Comparison of ENCODE assay signal across 36 cellular contexts in the genomic region with DNA sequence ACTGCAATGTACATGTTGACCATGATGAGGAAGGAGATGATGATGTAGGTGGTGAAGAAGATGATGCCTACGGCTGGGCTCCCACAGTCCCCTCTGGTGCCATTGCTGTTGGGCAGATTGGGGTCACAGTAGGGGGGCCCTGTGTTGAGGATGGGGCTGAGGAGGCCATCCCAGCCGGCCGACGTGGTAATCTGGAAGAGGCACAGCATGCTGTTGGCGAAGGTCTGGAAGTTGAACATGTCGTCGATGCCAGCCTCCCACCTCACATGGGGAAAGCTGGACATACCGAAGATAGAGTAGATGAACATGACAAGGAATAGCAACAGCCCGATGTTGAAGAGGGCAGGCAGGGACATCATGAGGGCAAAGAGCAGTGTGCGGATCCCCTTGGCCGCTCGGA. TPM values are rescaled to one million over a fixed set of nuclear protein-coding genes. Genes with fewer than 3 reads are reported as not detected.
"Had no signal": no experiment of that assay in that cellular context is flagged by ENCODE, and none has a peak within 500 bp of the region (broad histone marks: within the 10 kb centered on the region; RNA-seq: fewer than 3 reads in every experiment).

No MANE protein-coding gene starts in this region.

- H3K9me3 ChIP-seq: MG63 had no signal

- DNase-seq: Karpas-422, Kasumi-1, MG63, MM.1S, MV-4-11, NCI-H1048, NCI-H1092, NCI-H1092 treated with DMSO at 0.1 percent for 48 hours, NCI-H1105, NCI-H1105 treated with DMSO at 0.1 percent for 48 hours, NCI-H1417, NCI-H1417 treated with DMSO at 0.1 percent for 48 hours, NCI-H1436, NCI-H1436 treated with DMSO at 0.1 percent for 48 hours, NCI-H146, NCI-H1694, NCI-H1694 treated with DMSO at 0.1 percent for 48 hours, NCI-H187, NCI-H187 treated with DMSO at 0.1 percent for 48 hours, NCI-H1930, NCI-H2029, NCI-H2029 treated with DMSO at 0.1 percent for 48 hours, NCI-H2081, NCI-H2081 treated with DMSO at 0.1 percent for 48 hours, NCI-H2107, NCI-H2171, NCI-H2171 treated with DMSO at 0.1 percent for 48 hours, NCI-H2227 treated with DMSO at 0.1 percent for 48 hours, NCI-H226, NCI-H345, NCI-H446, NCI-H446 treated with DMSO at 0.1 percent for 48 hours, NCI-H510A, NCI-H510A treated with DMSO at 0.1 percent for 48 hours, NCI-H524 had no signal

- H3K4me3 ChIP-seq: MG63 had no signal

- H3K36me3 ChIP-seq: MG63 had no signal

- H3K27me3 ChIP-seq: MG63 had no signal

RNA-seq across cellular contexts. Expression of a gene that starts 48.6 kb away (rescaled TPM):
- total RNA-seq: MCF 10A had no signal
